ENCODE assay signal across 1 cellular context in genomic region chr20:35077341-35077740, GRCh38.
TF ChIP-seq lines count a peak whose summit lies in the region.

No MANE protein-coding gene starts in this region.

TF ChIP-seq in GM23338, 12 proteins besides CTCF, POLR2A, EP300 and RAD21:
- TF ChIP-seq EZH2phosphoT487 (IDR thresholded peaks at IDR 0.05; ENCODE audit: unreplicated experiment), result no peak
- TF ChIP-seq NANOG (IDR thresholded peaks at IDR 0.05; ENCODE audit: borderline replicate concordance), result no peak
- no peak for TF ChIP-seq STAT1 (IDR thresholded peaks at IDR 0.05; ENCODE audit: unreplicated experiment)
- no peak for TF ChIP-seq ZNF331 (CRISPR knock-in tag; IDR thresholded peaks at IDR 0.05; ENCODE audit: low read depth)
- TF ChIP-seq ZNF114 (CRISPR knock-in tag; IDR thresholded peaks at IDR 0.05), result no peak
- no peak for TF ChIP-seq ETS1 (IDR thresholded peaks at IDR 0.05)
- no peak for TF ChIP-seq REST (IDR thresholded peaks at IDR 0.05; ENCODE audit: unreplicated experiment)
- TF ChIP-seq EZH2 (IDR thresholded peaks at IDR 0.05; ENCODE audit: low read depth, unreplicated experiment), result no peak
- TF ChIP-seq CREB1 (CRISPR knock-in tag; IDR thresholded peaks at IDR 0.05; ENCODE audit: low read depth), result no peak
